ENCODE assay signal across 12 cellular contexts in genomic region chr21:38171723-38172344, GRCh38.
DNase-seq lines count a peak whose midpoint lies in the region; ATAC-seq and TF ChIP-seq lines count a peak whose summit lies in the region.
"Had no signal": no experiment of that assay in that cellular context is flagged by ENCODE, and none has a peak within 500 bp of the region (broad histone marks: within the 10 kb centered on the region; RNA-seq: fewer than 3 reads in every experiment).

No MANE protein-coding gene starts in this region.

- H3K4me1 ChIP-seq in RWPE2 (ENCODE audit: insufficient read depth, poor library complexity, severe bottlenecking), result peaks cover 16% of the 10 kb centered on the region
- H3K4me1 ChIP-seq in neural progenitor cell, result peaks cover 7% of the 10 kb centered on the region
- peaks cover 0 to 6% (median 4%) of the 10 kb centered on the region in 3 donors for H3K4me1 ChIP-seq in esophagus squamous epithelium

- TF ChIP-seq CTCF in GM12872 (IDR thresholded peaks at IDR 0.05; ENCODE audit: insufficient read depth, low read depth, low read length), result peak; percentile 31; the same call in 2 of the 3 replicates
- TF ChIP-seq CTCF in RWPE2 (IDR thresholded peaks at IDR 0.05; ENCODE audit: poor library complexity, severe bottlenecking), result no peak
- no peak for TF ChIP-seq CTCF in fibroblast of the aortic adventitia (IDR thresholded peaks at IDR 0.05; ENCODE audit: insufficient read depth, low read length)
- TF ChIP-seq CTCF in neural progenitor cell (IDR thresholded peaks at IDR 0.05), result no peak
- TF ChIP-seq CTCF in esophagus squamous epithelium (IDR thresholded peaks at IDR 0.05), result no peak

- H3K27me3 Mint-ChIP-seq in neural progenitor cell (ENCODE audit: insufficient read depth, low read depth), result peaks cover 4% of the 10 kb centered on the region
- H3K27me3 Mint-ChIP-seq in activated T-cell treated with anti-CD3 and anti-CD28 coated beads, Interleukin-2, amount 50 U/mL, for 72 hours (ENCODE audit: low read depth), result no peaks in the 10 kb centered on the region
- H3K27me3 Mint-ChIP-seq in natural killer cell treated with Interleukin-12 subunit alpha and Interleukin-12 subunit beta and Interleukin-15 and Interleukin-18, amount 100 ng/mL, for 72 hours, result peaks cover 9 to 12% of the 10 kb centered on the region in 2 donors

- no peak overlapping the region for H3K4me2 ChIP-seq in neural progenitor cell

- H3K4me3 ChIP-seq in RWPE2 (ENCODE audit: severe bottlenecking) (no peak overlapping the region), fibroblast of the aortic adventitia (ENCODE audit: low read depth, low read length) (no peak overlapping the region), neural progenitor cell (no peak overlapping the region), esophagus squamous epithelium (no peak overlapping the region)

- H3K27me3 ChIP-seq in RWPE2 (ENCODE audit: insufficient read depth, poor library complexity, severe bottlenecking), result no peaks in the 10 kb centered on the region
- H3K27me3 ChIP-seq in neural progenitor cell, result no peaks in the 10 kb centered on the region
- no peaks in the 10 kb centered on the region for H3K27me3 ChIP-seq in esophagus squamous epithelium

- no peak for TF ChIP-seq POLR2A in esophagus squamous epithelium (IDR thresholded peaks at IDR 0.05)

- H3K4me1 Mint-ChIP-seq in neural progenitor cell, result peaks cover 17% of the 10 kb centered on the region
- H3K4me1 Mint-ChIP-seq in activated T-cell treated with anti-CD3 and anti-CD28 coated beads, Interleukin-2, amount 50 U/mL, for 72 hours (ENCODE audit: low read depth), result no peaks in the 10 kb centered on the region
- H3K4me1 Mint-ChIP-seq in natural killer cell treated with Interleukin-12 subunit alpha and Interleukin-12 subunit beta and Interleukin-15 and Interleukin-18, amount 100 ng/mL, for 72 hours (ENCODE audit: low read depth in 2 of 2), result no peaks in the 10 kb centered on the region
- H3K4me1 Mint-ChIP-seq: activated naive CD8-positive, alpha-beta T cell treated with anti-CD3 and anti-CD28 coated beads for 36 hours; memory B cell had no signal

- H3K9me3 ChIP-seq in RWPE2 (ENCODE audit: severe bottlenecking) (no peaks in the 10 kb centered on the region), neural progenitor cell (ENCODE audit: low read depth) (no peaks in the 10 kb centered on the region), esophagus squamous epithelium (no peaks in the 10 kb centered on the region)

- H2AFZ ChIP-seq in neural progenitor cell (replicated peaks), result peak overlapping the region; percentile 12

- H3F3A ChIP-seq in neural progenitor cell (ENCODE audit: low read depth), result peaks cover 5% of the 10 kb centered on the region

- intact Hi-C loops in esophagus squamous epithelium (cut with DNase I), result no loop called here

- H3K79me2 ChIP-seq in neural progenitor cell (ENCODE audit: low read depth), result no peaks in the 10 kb centered on the region

- no peak overlapping the region for H3K9ac ChIP-seq in neural progenitor cell

- 67 to 74% methylated on average over 9 to 11 of the region's 12 CpGs for WGBS in esophagus squamous epithelium, 2 donors

- no peak overlapping the region for H3K4me3 Mint-ChIP-seq in neural progenitor cell
- no peak overlapping the region for H3K4me3 Mint-ChIP-seq in activated T-cell treated with anti-CD3 and anti-CD28 coated beads, Interleukin-2, amount 50 U/mL, for 72 hours
- H3K4me3 Mint-ChIP-seq in natural killer cell treated with Interleukin-12 subunit alpha and Interleukin-12 subunit beta and Interleukin-15 and Interleukin-18, amount 100 ng/mL, for 72 hours, result no peak overlapping the region
- H3K4me3 Mint-ChIP-seq: activated naive CD8-positive, alpha-beta T cell treated with anti-CD3 and anti-CD28 coated beads for 36 hours; memory B cell had no signal

- no peaks in the 10 kb centered on the region for H3K36me3 Mint-ChIP-seq in neural progenitor cell
- H3K36me3 Mint-ChIP-seq in activated T-cell treated with anti-CD3 and anti-CD28 coated beads, Interleukin-2, amount 50 U/mL, for 72 hours (ENCODE audit: insufficient read depth in 2 of 2), result no peaks in the 10 kb centered on the region
- no peaks in the 10 kb centered on the region for H3K36me3 Mint-ChIP-seq in natural killer cell treated with Interleukin-12 subunit alpha and Interleukin-12 subunit beta and Interleukin-15 and Interleukin-18, amount 100 ng/mL, for 72 hours
- H3K36me3 Mint-ChIP-seq: activated naive CD8-positive, alpha-beta T cell treated with anti-CD3 and anti-CD28 coated beads for 36 hours; memory B cell had no signal

- peaks cover 3% of the 10 kb centered on the region for H3K9me3 Mint-ChIP-seq in neural progenitor cell
- no peaks in the 10 kb centered on the region for H3K9me3 Mint-ChIP-seq in activated T-cell treated with anti-CD3 and anti-CD28 coated beads, Interleukin-2, amount 50 U/mL, for 72 hours
- no peaks in the 10 kb centered on the region for H3K9me3 Mint-ChIP-seq in natural killer cell treated with Interleukin-12 subunit alpha and Interleukin-12 subunit beta and Interleukin-15 and Interleukin-18, amount 100 ng/mL, for 72 hours
- H3K9me3 Mint-ChIP-seq: activated naive CD8-positive, alpha-beta T cell treated with anti-CD3 and anti-CD28 coated beads for 36 hours; memory B cell had no signal

- H3K27ac Mint-ChIP-seq in neural progenitor cell, result no peak overlapping the region
- H3K27ac Mint-ChIP-seq in activated T-cell treated with anti-CD3 and anti-CD28 coated beads, Interleukin-2, amount 50 U/mL, for 72 hours, result no peak overlapping the region
- H3K27ac Mint-ChIP-seq in natural killer cell treated with Interleukin-12 subunit alpha and Interleukin-12 subunit beta and Interleukin-15 and Interleukin-18, amount 100 ng/mL, for 72 hours, result no peak overlapping the region
- H3K27ac Mint-ChIP-seq: activated naive CD8-positive, alpha-beta T cell treated with anti-CD3 and anti-CD28 coated beads for 36 hours; memory B cell had no signal

- DNase-seq in RWPE2 (ENCODE audit: low spot score) (no peak), fibroblast of the aortic adventitia (ENCODE audit: low read depth) (peak; percentile 14), neural progenitor cell (ENCODE audit: low spot score) (peak; percentile 72), esophagus squamous epithelium (lab: John Stamatoyannopoulos, UW) (no peak), GM19240 (ENCODE audit: insufficient read length, low spot score) (no peak)
- DNase-seq in activated T-cell treated with anti-CD3 and anti-CD28 coated beads, Interleukin-2, amount 50 U/mL, for 72 hours, result no peak
- DNase-seq in natural killer cell treated with Interleukin-12 subunit alpha and Interleukin-12 subunit beta and Interleukin-15 and Interleukin-18, amount 100 ng/mL, for 72 hours (ENCODE audit: low spot score), result no peak
- DNase-seq: activated naive CD8-positive, alpha-beta T cell treated with anti-CD3 and anti-CD28 coated beads for 36 hours; DMS79; MV-4-11 had no signal

- peak; percentile 75 for ATAC-seq in RWPE2 (ENCODE audit: low read depth)
- no peak for ATAC-seq in activated T-cell treated with anti-CD3 and anti-CD28 coated beads, Interleukin-2, amount 50 U/mL, for 72 hours (replicated peaks in 1 of 2)
- no peak for ATAC-seq in natural killer cell treated with Interleukin-12 subunit alpha and Interleukin-12 subunit beta and Interleukin-15 and Interleukin-18, amount 100 ng/mL, for 72 hours

- H4K20me1 ChIP-seq in neural progenitor cell (ENCODE audit: low read depth), result no peaks in the 10 kb centered on the region

- H3K36me3 ChIP-seq in RWPE2 (ENCODE audit: low read depth) (no peaks in the 10 kb centered on the region), neural progenitor cell (no peaks in the 10 kb centered on the region), esophagus squamous epithelium (no peaks in the 10 kb centered on the region)

- H3K27ac ChIP-seq in RWPE2 (ENCODE audit: poor library complexity, severe bottlenecking) (peak overlapping the region; percentile 84), neural progenitor cell (no peak overlapping the region), esophagus squamous epithelium (no peak overlapping the region)

Comparison
In these comparisons a context has a peak if more than half of its experiments do, and no peak if none do; other contexts are left out.
1. DNase-seq: peak in fibroblast of the aortic adventitia (single experiment) and neural progenitor cell (single experiment); none in RWPE2 (single experiment), activated T-cell treated with anti-CD3 and anti-CD28 coated beads, Interleukin-2, amount 50 U/mL, for 72 hours (0 of 2), esophagus squamous epithelium (single experiment), GM19240 (single experiment) and natural killer cell treated with Interleukin-12 subunit alpha and Interleukin-12 subunit beta and Interleukin-15 and Interleukin-18, amount 100 ng/mL, for 72 hours (single experiment).